ENCODE assay signal across 28 cellular contexts in genomic region chr15:74259821-74260502, GRCh38. TPM values are rescaled to one million over a fixed set of nuclear protein-coding genes. Genes with fewer than 3 reads are reported as not detected.
"Had no signal": no experiment of that assay in that cellular context is flagged by ENCODE, and none has a peak within 500 bp of the region (broad histone marks: within the 10 kb centered on the region; RNA-seq: fewer than 3 reads in every experiment).

No MANE protein-coding gene starts in this region.

- H3K4me3 Mint-ChIP-seq: memory B cell; natural killer cell; neural crest cell; stimulated activated effector memory CD8-positive, alpha-beta T cell treated with anti-CD3 and anti-CD28 coated beads, Interleukin-12 subunit alpha, Interleukin-12 subunit beta, amount 100 ng/mL, for 72 hours had no signal

- H3K4me2 ChIP-seq: hepatocyte had no signal

- H3K9me3 Mint-ChIP-seq: memory B cell; natural killer cell; neural crest cell; stimulated activated effector memory CD8-positive, alpha-beta T cell treated with anti-CD3 and anti-CD28 coated beads, Interleukin-12 subunit alpha, Interleukin-12 subunit beta, amount 100 ng/mL, for 72 hours had no signal

- H3K4me3 ChIP-seq: dorsolateral prefrontal cortex, gastrocnemius medialis, hepatocyte, lung, ovary, psoas muscle, sigmoid colon, stomach, tibial artery, upper lobe of left lung had no signal

- H3K27ac Mint-ChIP-seq: memory B cell; natural killer cell; stimulated activated effector memory CD8-positive, alpha-beta T cell treated with anti-CD3 and anti-CD28 coated beads, Interleukin-12 subunit alpha, Interleukin-12 subunit beta, amount 100 ng/mL, for 72 hours had no signal

- H3K79me2 ChIP-seq: hepatocyte had no signal

- H3K36me3 ChIP-seq: gastrocnemius medialis, ovary, sigmoid colon, stomach, tibial artery, upper lobe of left lung had no signal

- ATAC-seq: gastrocnemius medialis; natural killer cell; psoas muscle; right cardiac atrium; stimulated activated effector memory CD8-positive, alpha-beta T cell treated with anti-CD3 and anti-CD28 coated beads, Interleukin-12 subunit alpha, Interleukin-12 subunit beta, amount 100 ng/mL, for 72 hours had no signal

- H3K4me1 Mint-ChIP-seq: natural killer cell had no signal

- DNase-seq: effector CD4-positive, alpha-beta T cell; foreskin fibroblast; gastrocnemius medialis; head of caudate nucleus; natural killer cell; nucleus accumbens; ovary; psoas muscle; sigmoid colon; stimulated activated CD4-positive, alpha-beta T cell treated with anti-CD3 and anti-CD28 coated beads, Interleukin-2, amount 100 ng/mL, for 24 hours; stimulated activated CD4-positive, alpha-beta T cell treated with anti-CD3 and anti-CD28 coated beads, Interleukin-4, amount 100 ng/mL, for 24 hours; stimulated activated naive CD4-positive, alpha-beta T cell treated with Interleukin-2 at 50 U/mL for 16 hours; stomach; tibial artery; upper lobe of left lung had no signal

- H3K36me3 Mint-ChIP-seq: natural killer cell; stimulated activated effector memory CD8-positive, alpha-beta T cell treated with anti-CD3 and anti-CD28 coated beads, Interleukin-12 subunit alpha, Interleukin-12 subunit beta, amount 100 ng/mL, for 72 hours had no signal

- H3K27ac ChIP-seq: dorsolateral prefrontal cortex, gastrocnemius medialis, hepatocyte, ovary, psoas muscle, sigmoid colon, stomach, tibial artery, upper lobe of left lung had no signal

- H3K9me3 ChIP-seq: gastrocnemius medialis, ovary, psoas muscle, sigmoid colon, stomach, tibial artery, upper lobe of left lung had no signal

- H3K27me3 ChIP-seq: ovary, upper lobe of left lung had no signal

- H2AFZ ChIP-seq: hepatocyte had no signal

- H3K4me1 ChIP-seq: gastrocnemius medialis, psoas muscle, sigmoid colon, stomach, tibial artery, upper lobe of left lung had no signal

RNA-seq across cellular contexts. Expression of gene CCDC33, which starts 23.8 kb away (rescaled TPM):
- total RNA-seq: gastrocnemius medialis, glomerular endothelial cell, liver, mononuclear cell, natural killer cell, psoas muscle, renal cortical epithelial cell, right cardiac atrium, sigmoid colon, subcutaneous adipose tissue had no signal
- polyA plus RNA-seq: esophagus, liver, stomach had no signal

RNA-seq across cellular contexts. Expression of gene STRA6, which starts 57.4 kb away (rescaled TPM):
- total RNA-seq: gastrocnemius medialis, mononuclear cell, natural killer cell, psoas muscle, subcutaneous adipose tissue had no signal
- polyA plus RNA-seq: liver had no signal
